In the genomic region with DNA sequence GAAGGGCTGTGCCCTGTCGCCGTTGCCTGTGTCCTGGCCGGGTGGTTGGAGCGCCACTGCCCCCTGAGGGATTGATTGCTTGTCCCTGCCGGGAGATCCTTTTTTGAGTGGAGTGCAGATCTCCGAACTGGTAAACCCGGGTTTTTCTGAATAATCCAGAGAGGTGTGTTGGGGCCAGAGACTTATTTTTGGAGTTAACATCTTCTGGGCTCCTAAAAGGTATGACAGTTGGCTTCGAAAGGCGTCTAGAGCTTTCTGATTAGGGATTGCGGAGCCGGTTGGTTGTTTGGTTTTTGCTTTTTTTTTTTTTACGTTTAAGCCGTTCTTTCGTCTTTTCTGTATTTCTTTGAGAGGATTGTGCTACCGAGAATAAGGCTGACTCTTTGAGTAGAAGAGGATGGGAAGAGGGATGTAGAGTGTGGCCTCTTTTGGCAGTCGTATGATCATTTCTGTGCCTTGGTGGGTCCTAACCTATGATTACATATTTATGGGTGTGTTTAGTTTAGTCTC, we compare ENCODE assay signal across 8 cellular contexts. TPM values are rescaled to one million over a fixed set of nuclear protein-coding genes. Genes with fewer than 3 reads are reported as not detected.
DNase-seq lines count a peak whose midpoint lies in the region; ATAC-seq, FAIRE-seq and TF ChIP-seq lines count a peak whose summit lies in the region.

No MANE protein-coding gene starts in this region.

- no peaks in the 10 kb centered on the region for H3K36me3 Mint-ChIP-seq in astrocyte (ENCODE audit: low read depth, unreplicated experiment)
- H3K36me3 Mint-ChIP-seq in activated T-helper 2 cell treated with anti-CD3 and anti-CD28 coated beads, Interferon-gamma antibody, Interleukin-2, Interleukin-4, amounts not matched to agents 10 μg/mL and 5 μg/mL and 100 μg/mL, durations not matched to agents 14 hours and 24 hours and 36 hours (ENCODE audit: low read depth), result peaks cover 21% of the 10 kb centered on the region

- no peak for TF ChIP-seq POLR2A in right lobe of liver (IDR thresholded peaks at IDR 0.05)

- no peak for FAIRE-seq in astrocyte (lab: Jason Lieb, UNC)

- DNase-seq in AG09309 (ENCODE audit: low read depth) (no peak), HFF-Myc (ENCODE audit: extremely low read depth, low read depth) (no peak), astrocyte (ENCODE audit: low read depth) (no peak), right lobe of liver (peak in 1 of 3 donors; percentile 64), SHP77 (lab: John Stamatoyannopoulos, UW) (no peak), SIG-M5 treated with dmso at 0.1 percent for 504 hours (lab: John Stamatoyannopoulos, UW; ENCODE audit: unreplicated experiment) (no peak)
- no peak for DNase-seq in activated T-helper 2 cell treated with anti-CD3 and anti-CD28 coated beads, Interferon-gamma antibody, Interleukin-2, Interleukin-4, amounts not matched to agents 10 μg/mL and 5 μg/mL and 100 μg/mL, durations not matched to agents 14 hours and 24 hours and 36 hours (ENCODE audit: low spot score)

- TF ChIP-seq CTCF in AG09309 (IDR thresholded peaks at IDR 0.05; ENCODE audit: control insufficient read depth, insufficient read depth, low read depth, low read length, missing control alignments) (no peak), HFF-Myc (IDR thresholded peaks at IDR 0.05; ENCODE audit: low read depth, low read length, missing control alignments) (no peak), astrocyte (IDR thresholded peaks at IDR 0.05; ENCODE audit: insufficient read depth, low read depth, low read length) (no peak), right lobe of liver (IDR thresholded peaks at IDR 0.05) (peak in 1 of 4 donors; percentile 16)

- H3K36me3 ChIP-seq in astrocyte (ENCODE audit: insufficient read depth, low read length) (no peaks in the 10 kb centered on the region), right lobe of liver (no peaks in the 10 kb centered on the region)

- ATAC-seq in right lobe of liver, result peak in 3 of 4 donors; percentile 68 to 76 (median 70)
- ATAC-seq in GM18519 (IDR thresholded peaks at IDR 0.05; ENCODE audit: low FRiP score, unreplicated experiment), result no peak

- no peak overlapping the region for H3K27ac Mint-ChIP-seq in astrocyte (ENCODE audit: unreplicated experiment)
- no peak overlapping the region for H3K27ac Mint-ChIP-seq in activated T-helper 2 cell treated with anti-CD3 and anti-CD28 coated beads, Interferon-gamma antibody, Interleukin-2, Interleukin-4, amounts not matched to agents 10 μg/mL and 5 μg/mL and 100 μg/mL, durations not matched to agents 14 hours and 24 hours and 36 hours

- peak overlapping the region; percentile 99 for H3K9ac ChIP-seq in astrocyte (ENCODE audit: low read length)

- no peaks in the 10 kb centered on the region for H3K27me3 Mint-ChIP-seq in astrocyte (ENCODE audit: low read depth, unreplicated experiment)
- peaks cover 3% of the 10 kb centered on the region for H3K27me3 Mint-ChIP-seq in activated T-helper 2 cell treated with anti-CD3 and anti-CD28 coated beads, Interferon-gamma antibody, Interleukin-2, Interleukin-4, amounts not matched to agents 10 μg/mL and 5 μg/mL and 100 μg/mL, durations not matched to agents 14 hours and 24 hours and 36 hours (ENCODE audit: low read depth)

- peak overlapping the region; percentile 69 for H3K4me3 ChIP-seq in AG09309 (ENCODE audit: control insufficient read depth, low read depth, low read length)
- H3K4me3 ChIP-seq in HFF-Myc (replicated peaks; ENCODE audit: low read depth, low read length), result peak overlapping the region; percentile 92
- H3K4me3 ChIP-seq in astrocyte (ENCODE audit: insufficient read depth, low read depth, low read length), result peak overlapping the region; percentile 98
- peak overlapping the region; percentile 70 to 96 (median 94) for H3K4me3 ChIP-seq in right lobe of liver

- peak overlapping the region; percentile 95 for H2AFZ ChIP-seq in astrocyte (ENCODE audit: low read depth, low read length)

- peaks cover 14% of the 10 kb centered on the region for H3K4me1 Mint-ChIP-seq in astrocyte (ENCODE audit: low read depth, unreplicated experiment)
- peaks cover 17% of the 10 kb centered on the region for H3K4me1 Mint-ChIP-seq in activated T-helper 2 cell treated with anti-CD3 and anti-CD28 coated beads, Interferon-gamma antibody, Interleukin-2, Interleukin-4, amounts not matched to agents 10 μg/mL and 5 μg/mL and 100 μg/mL, durations not matched to agents 14 hours and 24 hours and 36 hours (ENCODE audit: low read depth)

- H3K27me3 ChIP-seq in astrocyte (ENCODE audit: insufficient read depth, low read length), result no peaks in the 10 kb centered on the region
- H3K27me3 ChIP-seq in right lobe of liver, result no peaks in the 10 kb centered on the region

- under 1% methylated on average over 13 of the region's 16 CpGs for WGBS in right lobe of liver (ENCODE audit: insufficient coverage, low coverage, low lambda C conversion rate, missing lambda C conversion rate)

- intact Hi-C loops in right lobe of liver (cut with DNase I), result no loop called here
- intact Hi-C loops in activated T-helper 2 cell treated with anti-CD3 and anti-CD28 coated beads, Interferon-gamma antibody, Interleukin-2, Interleukin-4, amounts not matched to agents 10 μg/mL and 5 μg/mL and 100 μg/mL, durations not matched to agents 14 hours and 24 hours and 36 hours (cut with micrococcal nuclease), result loop anchor here (1.0 to 10.0 kb wide), 7 partner anchors 24 to 240 kb away; a partner anchor contains a TSS

- H3K9me3 ChIP-seq in astrocyte (ENCODE audit: insufficient read depth, low read depth, low read length) (no peaks in the 10 kb centered on the region), right lobe of liver (no peaks in the 10 kb centered on the region)

- peaks cover 12% of the 10 kb centered on the region for H3K4me1 ChIP-seq in astrocyte (ENCODE audit: insufficient read depth, low read length)
- H3K4me1 ChIP-seq in right lobe of liver, result peaks cover 0 to 28% (median 6%) of the 10 kb centered on the region in 4 donors

- H3K9me3 Mint-ChIP-seq in astrocyte (ENCODE audit: unreplicated experiment), result no peaks in the 10 kb centered on the region
- no peaks in the 10 kb centered on the region for H3K9me3 Mint-ChIP-seq in activated T-helper 2 cell treated with anti-CD3 and anti-CD28 coated beads, Interferon-gamma antibody, Interleukin-2, Interleukin-4, amounts not matched to agents 10 μg/mL and 5 μg/mL and 100 μg/mL, durations not matched to agents 14 hours and 24 hours and 36 hours

- peaks cover 48% of the 10 kb centered on the region for H4K20me1 ChIP-seq in astrocyte (ENCODE audit: insufficient read depth, low read length)

- peaks cover 59% of the 10 kb centered on the region for H3K79me2 ChIP-seq in astrocyte (ENCODE audit: insufficient read depth, low read length)

- H3K4me2 ChIP-seq in astrocyte (ENCODE audit: low read length), result peak overlapping the region; percentile 97

- peak overlapping the region; percentile 98 for H3K27ac ChIP-seq in astrocyte (ENCODE audit: low read depth, low read length)
- peak overlapping the region; percentile 89 to 95 (median 95) for H3K27ac ChIP-seq in right lobe of liver

- H3K4me3 Mint-ChIP-seq in astrocyte (ENCODE audit: unreplicated experiment), result no peak overlapping the region
- no peak overlapping the region for H3K4me3 Mint-ChIP-seq in activated T-helper 2 cell treated with anti-CD3 and anti-CD28 coated beads, Interferon-gamma antibody, Interleukin-2, Interleukin-4, amounts not matched to agents 10 μg/mL and 5 μg/mL and 100 μg/mL, durations not matched to agents 14 hours and 24 hours and 36 hours (ENCODE audit: low read depth)

RNA-seq across cellular contexts. Expression of a gene that starts 0.8 kb away (rescaled TPM):
- 15.0 and 15.4 TPM in 2 replicates for total RNA-seq in astrocyte
- 10 to 100 TPM in 1 of 6 experiments, 1 to 10 TPM in 5; 4.6 to 12.3 (median 6.0) TPM for total RNA-seq in right lobe of liver
- total RNA-seq in activated T-helper 2 cell treated with anti-CD3 and anti-CD28 coated beads, Interferon-gamma antibody, Interleukin-2, Interleukin-4, amounts not matched to agents 10 μg/mL and 5 μg/mL and 100 μg/mL, durations not matched to agents 14 hours and 24 hours and 36 hours, result 22.3 and 22.6 TPM in 2 replicates
